1 cellular context compared by ENCODE assay signal in the genomic region with DNA sequence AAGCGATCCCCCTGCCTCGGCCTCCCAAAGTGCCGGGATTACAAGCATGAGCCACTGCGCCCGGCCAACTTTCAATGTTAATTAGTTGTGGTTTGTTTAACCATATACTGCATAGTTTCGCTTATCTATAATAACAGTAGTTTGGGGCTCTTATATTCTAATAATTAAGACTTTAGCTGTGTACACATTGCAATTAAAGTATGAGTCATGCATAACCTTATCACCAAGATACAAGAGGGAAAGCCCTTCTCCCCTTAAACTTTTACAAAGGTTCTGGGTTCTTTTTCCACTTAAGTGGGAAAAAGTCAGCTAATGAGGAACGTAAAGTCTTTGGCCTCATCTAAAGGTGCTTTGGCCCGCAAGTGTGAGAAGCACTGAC.
A peak's percentile ranks its signal among the peaks of the same experiment; 100 is the strongest.
TF ChIP-seq lines count a peak whose summit lies in the region.

No MANE protein-coding gene starts in this region.

TF ChIP-seq in K562, 482 proteins besides CTCF, POLR2A, EP300 and RAD21 (continued from another document and continues in another):
- no peak for TF ChIP-seq SMARCB1 (IDR thresholded peaks at IDR 0.05; ENCODE audit: insufficient read length, low read depth)
- no peak for TF ChIP-seq SIN3B (IDR thresholded peaks at IDR 0.05; ENCODE audit: low read depth)
- TF ChIP-seq SAP30 (IDR thresholded peaks at IDR 0.05; ENCODE audit: borderline replicate concordance, insufficient read depth, low read depth, low read length, poor library complexity, severe bottlenecking) = no peak
- peak; percentile 25; the same call in 1 of the 2 replicates for TF ChIP-seq GATAD2B (IDR thresholded peaks at IDR 0.05; ENCODE audit: borderline replicate concordance)
- no peak for TF ChIP-seq ZNF311 (CRISPR knock-in tag; IDR thresholded peaks at IDR 0.05)
- TF ChIP-seq ATF7 (IDR thresholded peaks at IDR 0.05) = peak; percentile 62; the same call in 1 of the 2 replicates
- no peak for TF ChIP-seq ASH1L (IDR thresholded peaks at IDR 0.05; ENCODE audit: borderline replicate concordance, low read depth, partially characterized antibody)
- 0 out of 2 replicates have a peak, but pooled peaks have one; percentile 51 for TF ChIP-seq LCOR (CRISPR knock-in tag; IDR thresholded peaks at IDR 0.05)
- TF ChIP-seq MYBL2 (IDR thresholded peaks at IDR 0.05; ENCODE audit: low read depth) = no peak
- TF ChIP-seq MYBL2 (CRISPR knock-in tag; IDR thresholded peaks at IDR 0.05; ENCODE audit: borderline replicate concordance) = no peak
- TF ChIP-seq TEAD2 (tag; IDR thresholded peaks at IDR 0.05) = no peak
- no peak for TF ChIP-seq HCFC1 (IDR thresholded peaks at IDR 0.05; ENCODE audit: low read depth, low read length)
- no peak for TF ChIP-seq GTF2E2 (tag; IDR thresholded peaks at IDR 0.05)
- TF ChIP-seq, protein P1, sequence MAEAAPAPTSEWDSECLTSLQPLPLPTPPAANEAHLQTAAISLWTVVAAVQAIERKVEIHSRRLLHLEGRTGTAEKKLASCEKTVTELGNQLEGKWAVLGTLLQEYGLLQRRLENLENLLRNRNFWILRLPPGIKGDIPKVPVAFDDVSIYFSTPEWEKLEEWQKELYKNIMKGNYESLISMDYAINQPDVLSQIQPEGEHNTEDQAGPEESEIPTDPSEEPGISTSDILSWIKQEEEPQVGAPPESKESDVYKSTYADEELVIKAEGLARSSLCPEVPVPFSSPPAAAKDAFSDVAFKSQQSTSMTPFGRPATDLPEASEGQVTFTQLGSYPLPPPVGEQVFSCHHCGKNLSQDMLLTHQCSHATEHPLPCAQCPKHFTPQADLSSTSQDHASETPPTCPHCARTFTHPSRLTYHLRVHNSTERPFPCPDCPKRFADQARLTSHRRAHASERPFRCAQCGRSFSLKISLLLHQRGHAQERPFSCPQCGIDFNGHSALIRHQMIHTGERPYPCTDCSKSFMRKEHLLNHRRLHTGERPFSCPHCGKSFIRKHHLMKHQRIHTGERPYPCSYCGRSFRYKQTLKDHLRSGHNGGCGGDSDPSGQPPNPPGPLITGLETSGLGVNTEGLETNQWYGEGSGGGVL (CRISPR knock-in tag; IDR thresholded peaks at IDR 0.05) = no peak
- no peak for TF ChIP-seq NFIX (CRISPR knock-in tag; IDR thresholded peaks at IDR 0.05; ENCODE audit: low read depth)
- TF ChIP-seq THRB (CRISPR knock-in tag; conservative IDR thresholded peaks at IDR 0.05) = no peak
- no peak for TF ChIP-seq GABPA (tag; conservative IDR thresholded peaks at IDR 0.05; ENCODE audit: low read depth)
- no peak for TF ChIP-seq CEBPZ (IDR thresholded peaks at IDR 0.05; ENCODE audit: borderline replicate concordance, low read depth, low read length)
- no peak for TF ChIP-seq ZKSCAN1 (IDR thresholded peaks at IDR 0.05; ENCODE audit: low read depth, low read length)
- no peak for TF ChIP-seq SRSF9 (IDR thresholded peaks at IDR 0.05; ENCODE audit: borderline replicate concordance, low read depth, low read length)
- no peak for TF ChIP-seq PHB (CRISPR knock-in tag; IDR thresholded peaks at IDR 0.05)
- no peak for TF ChIP-seq TCF7L2 (IDR thresholded peaks at IDR 0.05; ENCODE audit: low read depth, low read length)
- no peak for TF ChIP-seq BDP1 (IDR thresholded peaks at IDR 0.05; ENCODE audit: insufficient read depth, insufficient read length)
- TF ChIP-seq ZNF197 (CRISPR knock-in tag; IDR thresholded peaks at IDR 0.05; ENCODE audit: low read depth) = no peak
- no peak for TF ChIP-seq TAF7 (tag; IDR thresholded peaks at IDR 0.05)
- TF ChIP-seq YBX1 (IDR thresholded peaks at IDR 0.05) = no peak
- no peak for TF ChIP-seq ZNF609 (CRISPR knock-in tag; IDR thresholded peaks at IDR 0.05; ENCODE audit: borderline replicate concordance)
- TF ChIP-seq, protein P2, sequence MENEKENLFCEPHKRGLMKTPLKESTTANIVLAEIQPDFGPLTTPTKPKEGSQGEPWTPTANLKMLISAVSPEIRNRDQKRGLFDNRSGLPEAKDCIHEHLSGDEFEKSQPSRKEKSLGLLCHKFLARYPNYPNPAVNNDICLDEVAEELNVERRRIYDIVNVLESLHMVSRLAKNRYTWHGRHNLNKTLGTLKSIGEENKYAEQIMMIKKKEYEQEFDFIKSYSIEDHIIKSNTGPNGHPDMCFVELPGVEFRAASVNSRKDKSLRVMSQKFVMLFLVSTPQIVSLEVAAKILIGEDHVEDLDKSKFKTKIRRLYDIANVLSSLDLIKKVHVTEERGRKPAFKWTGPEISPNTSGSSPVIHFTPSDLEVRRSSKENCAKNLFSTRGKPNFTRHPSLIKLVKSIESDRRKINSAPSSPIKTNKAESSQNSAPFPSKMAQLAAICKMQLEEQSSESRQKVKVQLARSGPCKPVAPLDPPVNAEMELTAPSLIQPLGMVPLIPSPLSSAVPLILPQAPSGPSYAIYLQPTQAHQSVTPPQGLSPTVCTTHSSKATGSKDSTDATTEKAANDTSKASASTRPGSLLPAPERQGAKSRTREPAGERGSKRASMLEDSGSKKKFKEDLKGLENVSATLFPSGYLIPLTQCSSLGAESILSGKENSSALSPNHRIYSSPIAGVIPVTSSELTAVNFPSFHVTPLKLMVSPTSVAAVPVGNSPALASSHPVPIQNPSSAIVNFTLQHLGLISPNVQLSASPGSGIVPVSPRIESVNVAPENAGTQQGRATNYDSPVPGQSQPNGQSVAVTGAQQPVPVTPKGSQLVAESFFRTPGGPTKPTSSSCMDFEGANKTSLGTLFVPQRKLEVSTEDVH (IDR thresholded peaks at IDR 0.05; ENCODE audit: low read depth, partially characterized antibody) = no peak
- no peak for TF ChIP-seq ZNF184 (CRISPR knock-in tag; IDR thresholded peaks at IDR 0.05)
- no peak for TF ChIP-seq ZNF57 (CRISPR knock-in tag; IDR thresholded peaks at IDR 0.05)
- TF ChIP-seq KLF10 (CRISPR knock-in tag; IDR thresholded peaks at IDR 0.05) = no peak
- TF ChIP-seq RCOR1 (IDR thresholded peaks at IDR 0.05; ENCODE audit: borderline replicate concordance in 1 of 2, low read depth in 2 of 2, low read length in 2 of 2) = no peak
- no peak for TF ChIP-seq POLR3A (IDR thresholded peaks at IDR 0.05; ENCODE audit: borderline replicate concordance, extremely low read depth, insufficient read depth, insufficient read length)
- no peak for TF ChIP-seq HDGF (IDR thresholded peaks at IDR 0.05)
- no peak for TF ChIP-seq ARNT (IDR thresholded peaks at IDR 0.05)
- TF ChIP-seq ARID3A (IDR thresholded peaks at IDR 0.05; ENCODE audit: borderline replicate concordance, low read depth, low read length) = peak; percentile 40; the same call in 1 of the 2 replicates
- no peak for TF ChIP-seq CCAR2 (IDR thresholded peaks at IDR 0.05; ENCODE audit: low read depth, low read length)
- no peak for TF ChIP-seq SLC30A9 (CRISPR knock-in tag; IDR thresholded peaks at IDR 0.05)
- TF ChIP-seq ZNF707 (CRISPR knock-in tag; conservative IDR thresholded peaks at IDR 0.05) = no peak
- TF ChIP-seq, protein P3, sequence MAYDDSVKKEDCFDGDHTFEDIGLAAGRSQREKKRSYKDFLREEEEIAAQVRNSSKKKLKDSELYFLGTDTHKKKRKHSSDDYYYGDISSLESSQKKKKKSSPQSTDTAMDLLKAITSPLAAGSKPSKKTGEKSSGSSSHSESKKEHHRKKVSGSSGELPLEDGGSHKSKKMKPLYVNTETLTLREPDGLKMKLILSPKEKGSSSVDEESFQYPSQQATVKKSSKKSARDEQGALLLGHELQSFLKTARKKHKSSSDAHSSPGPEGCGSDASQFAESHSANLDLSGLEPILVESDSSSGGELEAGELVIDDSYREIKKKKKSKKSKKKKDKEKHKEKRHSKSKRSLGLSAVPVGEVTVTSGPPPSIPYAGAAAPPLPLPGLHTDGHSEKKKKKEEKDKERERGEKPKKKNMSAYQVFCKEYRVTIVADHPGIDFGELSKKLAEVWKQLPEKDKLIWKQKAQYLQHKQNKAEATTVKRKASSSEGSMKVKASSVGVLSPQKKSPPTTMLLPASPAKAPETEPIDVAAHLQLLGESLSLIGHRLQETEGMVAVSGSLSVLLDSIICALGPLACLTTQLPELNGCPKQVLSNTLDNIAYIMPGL (CRISPR knock-in tag; IDR thresholded peaks at IDR 0.05) = no peak
- TF ChIP-seq RHOXF2B (CRISPR knock-in tag; conservative IDR thresholded peaks at IDR 0.05) = no peak
- TF ChIP-seq, protein P4, sequence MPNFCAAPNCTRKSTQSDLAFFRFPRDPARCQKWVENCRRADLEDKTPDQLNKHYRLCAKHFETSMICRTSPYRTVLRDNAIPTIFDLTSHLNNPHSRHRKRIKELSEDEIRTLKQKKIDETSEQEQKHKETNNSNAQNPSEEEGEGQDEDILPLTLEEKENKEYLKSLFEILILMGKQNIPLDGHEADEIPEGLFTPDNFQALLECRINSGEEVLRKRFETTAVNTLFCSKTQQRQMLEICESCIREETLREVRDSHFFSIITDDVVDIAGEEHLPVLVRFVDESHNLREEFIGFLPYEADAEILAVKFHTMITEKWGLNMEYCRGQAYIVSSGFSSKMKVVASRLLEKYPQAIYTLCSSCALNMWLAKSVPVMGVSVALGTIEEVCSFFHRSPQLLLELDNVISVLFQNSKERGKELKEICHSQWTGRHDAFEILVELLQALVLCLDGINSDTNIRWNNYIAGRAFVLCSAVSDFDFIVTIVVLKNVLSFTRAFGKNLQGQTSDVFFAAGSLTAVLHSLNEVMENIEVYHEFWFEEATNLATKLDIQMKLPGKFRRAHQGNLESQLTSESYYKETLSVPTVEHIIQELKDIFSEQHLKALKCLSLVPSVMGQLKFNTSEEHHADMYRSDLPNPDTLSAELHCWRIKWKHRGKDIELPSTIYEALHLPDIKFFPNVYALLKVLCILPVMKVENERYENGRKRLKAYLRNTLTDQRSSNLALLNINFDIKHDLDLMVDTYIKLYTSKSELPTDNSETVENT (CRISPR knock-in tag; IDR thresholded peaks at IDR 0.05) = no peak
